31 cellular contexts compared by ENCODE assay signal in the genomic region with DNA sequence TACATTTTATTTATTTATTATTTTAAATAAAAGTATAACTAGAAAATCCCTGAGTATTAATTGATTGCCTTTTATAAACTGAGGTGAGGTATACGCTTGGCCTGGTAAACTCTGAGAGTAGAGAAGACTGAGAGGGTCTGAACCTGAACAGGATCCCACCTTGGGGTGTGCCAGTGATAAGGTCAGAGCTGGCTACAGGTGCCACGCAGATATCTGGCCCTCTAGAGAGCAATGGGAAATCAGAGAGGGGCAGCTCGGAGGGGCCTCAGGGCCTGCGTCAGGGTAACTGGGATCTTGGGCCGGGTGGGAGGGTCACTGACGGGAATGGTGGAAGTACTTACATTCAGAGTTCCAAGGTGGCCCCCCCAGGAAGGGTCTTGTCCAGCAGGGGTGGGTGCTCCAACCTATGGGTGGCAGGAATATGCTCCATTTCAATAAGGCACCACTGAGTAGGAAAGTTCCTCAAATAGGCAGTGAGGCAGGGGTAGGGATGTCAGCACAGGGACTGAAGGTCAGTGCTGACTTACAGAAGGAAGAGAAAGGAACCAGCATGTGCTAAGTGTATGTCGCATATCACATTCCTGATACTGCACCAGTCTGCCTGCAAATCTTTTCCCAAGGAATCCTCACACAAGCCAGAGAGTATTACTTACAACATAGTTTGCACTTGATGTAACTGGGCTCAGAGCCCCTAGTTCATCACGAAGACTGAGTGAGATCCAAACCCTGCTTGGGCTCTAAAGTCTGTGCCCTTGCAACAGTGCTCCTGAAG.
"Had no signal": no experiment of that assay in that cellular context is flagged by ENCODE, and none has a peak within 500 bp of the region (broad histone marks: within the 10 kb centered on the region; RNA-seq: fewer than 3 reads in every experiment).

No MANE protein-coding gene starts in this region.

- FAIRE-seq: astrocyte, TTC549 had no signal

- DNase-seq: activated B cell treated with CpG ODN at 0.5 μM for 24 hours; activated CD4-positive, alpha-beta memory T cell treated with anti-CD3 and anti-CD28 coated beads for 36 hours; activated CD4-positive, alpha-beta T cell treated with anti-CD3 and anti-CD28 coated beads for 4 hours; activated CD4-positive, alpha-beta T cell treated with anti-CD3 and anti-CD28 coated beads, Interleukin-2, amount 10 ng/mL, durations not matched to agents 24 days and 14 days; activated CD4-positive, alpha-beta T cell treated with anti-CD3 and anti-CD28 coated beads, Interleukin-2, amount 50 U/mL, for 1 hour; activated CD4-positive, alpha-beta T cell treated with anti-CD3 and anti-CD28 coated beads, Interleukin-2, amount 50 U/mL, for 4 hours; activated CD4-positive, CD25-positive, alpha-beta regulatory T cell treated with anti-CD3 and anti-CD28 coated beads, Interleukin-2, amount 50 U/mL, for 72 hours; activated CD8-positive, alpha-beta memory T cell treated with anti-CD3 and anti-CD28 coated beads, Interleukin-2, amount 50 U/mL, for 4 hours; activated CD8-positive, alpha-beta T cell treated with anti-CD3 and anti-CD28 coated beads for 36 hours; activated effector memory CD4-positive, alpha-beta T cell treated with anti-CD3 and anti-CD28 coated beads, Interleukin-2, amount 50 U/mL, for 16 hours; activated gamma-delta T cell treated with Interleukin-2 at 50 U/mL for 16 hours; activated naive CD4-positive, alpha-beta T cell; activated naive CD4-positive, alpha-beta T cell treated with anti-CD3 and anti-CD28 coated beads for 36 hours; activated naive CD4-positive, alpha-beta T cell treated with anti-CD3 and anti-CD28 coated beads, Interleukin-2, amount 50 U/mL, for 16 hours; activated naive CD8-positive, alpha-beta T cell treated with anti-CD3 and anti-CD28 coated beads for 36 hours; activated T-cell treated with anti-CD3 and anti-CD28 coated beads for 4 hours; activated T-cell treated with anti-CD3 and anti-CD28 coated beads, Interleukin-2, amount 50 U/mL, for 1 hour; activated T-cell treated with anti-CD3 and anti-CD28 coated beads, Interleukin-2, amount 50 U/mL, for 4 hours; activated T-cell treated with anti-CD3 and anti-CD28 coated beads, Interleukin-2, amount 50 U/mL, for 72 hours; adrenal gland; amniotic stem cell; aorta; central memory CD4-positive, alpha-beta T cell; T-helper 1 cell; T-helper 2 cell; T-helper 9 cell had no signal

- H3K27ac ChIP-seq: adrenal gland, VCaP had no signal

- H3K27me3 ChIP-seq: adrenal gland had no signal

- H3K4me1 ChIP-seq: adrenal gland had no signal

- H3K4me3 ChIP-seq: adrenal gland had no signal

- H3K36me3 ChIP-seq: adrenal gland had no signal

- ATAC-seq: activated CD8-positive, alpha-beta T cell treated with anti-CD3 and anti-CD28 coated beads for 36 hours; activated naive CD4-positive, alpha-beta T cell treated with anti-CD3 and anti-CD28 coated beads, Interleukin-2, amount 50 U/mL, for 72 hours; activated T-cell treated with anti-CD3 and anti-CD28 coated beads, Interleukin-2, amount 50 U/mL, for 4 hours; activated T-cell treated with anti-CD3 and anti-CD28 coated beads, Interleukin-2, amount 50 U/mL, for 72 hours; activated T-helper 17 cell treated with anti-CD3 and anti-CD28 coated beads, Interleukin-2, amount 50 U/mL, for 72 hours had no signal
